In genomic region chr6:33966536-33966935, GRCh38 we compare ENCODE assay signal across 24 cellular contexts.
DNase-seq lines count a peak whose midpoint lies in the region; ATAC-seq and TF ChIP-seq lines count a peak whose summit lies in the region.
"Had no signal": no experiment of that assay in that cellular context is flagged by ENCODE, and none has a peak within 500 bp of the region (broad histone marks: within the 10 kb centered on the region; RNA-seq: fewer than 3 reads in every experiment).

No MANE protein-coding gene starts in this region.

- H3K4me1 ChIP-seq in upper lobe of right lung (no peaks in the 10 kb centered on the region), gastroesophageal sphincter (no peaks in the 10 kb centered on the region)
- H3K4me1 ChIP-seq: Caco-2, SJSA1 had no signal

- H3K9me3 Mint-ChIP-seq in chondrocyte (ENCODE audit: low read depth): peaks cover 4% of the 10 kb centered on the region
- H3K9me3 Mint-ChIP-seq: CD8-positive, alpha-beta T cell had no signal

- TF ChIP-seq POLR2A in gastroesophageal sphincter (IDR thresholded peaks at IDR 0.05): no peak

- ATAC-seq in upper lobe of right lung (no peak), gastroesophageal sphincter (no peak)
- ATAC-seq: CD8-positive, alpha-beta T cell; HCT116 had no signal

- H3K27ac ChIP-seq in upper lobe of right lung (no peak overlapping the region), gastroesophageal sphincter (no peak overlapping the region)
- H3K27ac ChIP-seq: 22Rv1, C4-2B, SJSA1 had no signal

- peak; percentile 41 for DNase-seq in activated effector memory CD4-positive, alpha-beta T cell treated with anti-CD3 and anti-CD28 coated beads, Interleukin-2, amount 50 U/mL, for 16 hours
- no peak for DNase-seq in activated effector memory CD4-positive, alpha-beta T cell treated with Interleukin-2 at 50 U/mL for 16 hours
- DNase-seq in chondrocyte (ENCODE audit: low spot score) (peak; percentile 26), mesenteric fat pad (ENCODE audit: low spot score) (peak; percentile 60), upper lobe of right lung (peak; percentile 7), GM03348 (ENCODE audit: low spot score) (no peak)
- no peak for DNase-seq in stimulated activated CD4-positive, alpha-beta T cell treated with anti-CD3 and anti-CD28 coated beads, Interleukin-2, amount 100 ng/mL, for 24 hours
- DNase-seq: CD8-positive, alpha-beta T cell; DND-41; KBM-7; MG63; NCI-H1105 treated with DMSO at 0.1 percent for 48 hours; NCI-H146; NCI-H1930; NCI-H446; Right ventricle myocardium superior; RPMI8226 had no signal

- H3K36me3 Mint-ChIP-seq in chondrocyte (ENCODE audit: low read depth): peaks cover 2% of the 10 kb centered on the region
- H3K36me3 Mint-ChIP-seq: CD8-positive, alpha-beta T cell had no signal

- WGBS in gastroesophageal sphincter (ENCODE audit: low coverage in 1 of 2), 2 donors: 100% methylated on average over 1 of the region's 2 CpGs; no CpG with 5 or more reads in 1 of the 2 donors

- H3K4me1 Mint-ChIP-seq in chondrocyte (ENCODE audit: low read depth): no peaks in the 10 kb centered on the region
- H3K4me1 Mint-ChIP-seq: B cell had no signal

- H3K4me3 Mint-ChIP-seq in chondrocyte (ENCODE audit: unreplicated experiment): no peak overlapping the region
- H3K4me3 Mint-ChIP-seq: B cell; CD8-positive, alpha-beta T cell had no signal

- H3K27ac Mint-ChIP-seq in chondrocyte (ENCODE audit: unreplicated experiment): no peak overlapping the region
- H3K27ac Mint-ChIP-seq: B cell; CD8-positive, alpha-beta T cell had no signal

- no peak for TF ChIP-seq EP300 in gastroesophageal sphincter (IDR thresholded peaks at IDR 0.05)

- peaks cover 40% of the 10 kb centered on the region for H3K27me3 Mint-ChIP-seq in chondrocyte (ENCODE audit: low read depth)

- H3K9me3 ChIP-seq in upper lobe of right lung (no peaks in the 10 kb centered on the region), gastroesophageal sphincter (peaks cover 0 to 24% (median 0%) of the 10 kb centered on the region in 3 donors)
- H3K9me3 ChIP-seq: Caco-2, MG63, SJSA1 had no signal

- H3K36me3 ChIP-seq in upper lobe of right lung: no peaks in the 10 kb centered on the region
- H3K36me3 ChIP-seq in gastroesophageal sphincter: no peaks in the 10 kb centered on the region
- H3K36me3 ChIP-seq: MG63, SJSA1 had no signal

- no peak overlapping the region for H3K4me3 ChIP-seq in upper lobe of right lung
- no peak overlapping the region for H3K4me3 ChIP-seq in gastroesophageal sphincter
- H3K4me3 ChIP-seq: MG63, SJSA1 had no signal

- no peak for TF ChIP-seq CTCF in chondrocyte (IDR thresholded peaks at IDR 0.05)
- no peak for TF ChIP-seq CTCF in upper lobe of right lung (IDR thresholded peaks at IDR 0.05)
- TF ChIP-seq CTCF in gastroesophageal sphincter (IDR thresholded peaks at IDR 0.05): no peak

- intact Hi-C loops in upper lobe of right lung (cut with DNase I): no loop called here

- H3K27me3 ChIP-seq in upper lobe of right lung (peaks cover 4% of the 10 kb centered on the region), gastroesophageal sphincter (peaks cover 83% of the 10 kb centered on the region)
- H3K27me3 ChIP-seq: MG63, SJSA1 had no signal

Comparison
In these comparisons a context has a peak if more than half of its experiments do, and no peak if none do; other contexts are left out.
1. DNase-seq: peak in activated effector memory CD4-positive, alpha-beta T cell treated with anti-CD3 and anti-CD28 coated beads, Interleukin-2, amount 50 U/mL, for 16 hours (single experiment), chondrocyte (single experiment), mesenteric fat pad (single experiment) and upper lobe of right lung (single experiment); none in activated effector memory CD4-positive, alpha-beta T cell treated with Interleukin-2 at 50 U/mL for 16 hours (single experiment), GM03348 (single experiment) and stimulated activated CD4-positive, alpha-beta T cell treated with anti-CD3 and anti-CD28 coated beads, Interleukin-2, amount 100 ng/mL, for 24 hours (0 of 2).